In the genomic region with DNA sequence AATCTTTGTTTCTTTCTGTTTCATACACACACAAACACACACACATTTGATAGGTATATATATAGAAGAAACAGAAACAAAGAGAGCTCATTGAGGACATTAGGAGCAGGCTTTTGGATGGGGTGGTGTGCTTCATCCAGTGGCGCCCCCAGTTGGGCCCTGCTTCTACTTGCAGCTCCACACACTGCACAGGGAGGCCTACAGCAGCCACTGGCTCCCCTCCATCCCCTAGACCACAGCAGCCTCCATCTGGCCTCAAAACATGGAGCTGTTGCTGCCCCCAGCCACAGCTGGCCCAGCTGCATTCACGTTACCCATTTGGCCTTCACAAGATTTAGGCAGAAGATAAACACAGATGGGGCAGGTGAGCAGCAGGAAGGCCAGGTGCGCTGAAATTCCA, we compare ENCODE assay signal across 14 cellular contexts. TPM values are rescaled to one million over a fixed set of nuclear protein-coding genes. Genes with fewer than 3 reads are reported as not detected.
A peak's percentile ranks its signal among the peaks of the same experiment; 100 is the strongest.
DNase-seq lines count a peak whose midpoint lies in the region; ATAC-seq and TF ChIP-seq lines count a peak whose summit lies in the region.
"Had no signal": no experiment of that assay in that cellular context is flagged by ENCODE, and none has a peak within 500 bp of the region (broad histone marks: within the 10 kb centered on the region; RNA-seq: fewer than 3 reads in every experiment).

No MANE protein-coding gene starts in this region.

- 89 to 98% methylated on average over 3 of the region's 3 CpGs for WGBS in GM23248 (ENCODE audit: low coverage in 1 of 2, low lambda C conversion rate in 2 of 2, missing lambda C conversion rate in 2 of 2), 2 experiments

- H3K4me1 ChIP-seq in GM23248 (ENCODE audit: insufficient read depth): no peaks in the 10 kb centered on the region
- H3K4me1 ChIP-seq: heart right ventricle, transverse colon had no signal

- H3K4me2 ChIP-seq in GM23248 (ENCODE audit: unreplicated experiment): no peak overlapping the region

- no peaks in the 10 kb centered on the region for H3K9me2 ChIP-seq in GM23248 (ENCODE audit: insufficient read depth)

- peak; percentile 69 for ATAC-seq in SK-N-SH treated with all-trans-retinoic acid at 6 μM for 48 hours
- ATAC-seq in HG03521 (IDR thresholded peaks at IDR 0.05; ENCODE audit: unreplicated experiment): no peak
- no peak for ATAC-seq in GM21825 (IDR thresholded peaks at IDR 0.05; ENCODE audit: unreplicated experiment)
- ATAC-seq: heart right ventricle, Right ventricle myocardium inferior had no signal

- H3K36me3 ChIP-seq in GM23248 (ENCODE audit: low read depth): no peaks in the 10 kb centered on the region
- H3K36me3 ChIP-seq: heart right ventricle, transverse colon had no signal

- H3K4me3 ChIP-seq in GM23248: no peak overlapping the region
- H3K4me3 ChIP-seq: heart right ventricle, transverse colon had no signal

- H3K9me3 ChIP-seq in GM23248 (ENCODE audit: low read depth): no peaks in the 10 kb centered on the region
- H3K9me3 ChIP-seq: heart right ventricle, transverse colon had no signal

- no peaks in the 10 kb centered on the region for H3K79me2 ChIP-seq in GM23248 (ENCODE audit: insufficient read depth)

- no peaks in the 10 kb centered on the region for H3K27me3 ChIP-seq in GM23248 (replicated peaks; ENCODE audit: insufficient read depth)
- H3K27me3 ChIP-seq: heart right ventricle, transverse colon had no signal

- DNase-seq in NCI-H510A (lab: John Stamatoyannopoulos, UW) (peak; percentile 10), NCI-H510A treated with DMSO at 0.1 percent for 48 hours (lab: John Stamatoyannopoulos, UW) (no peak), GM23248 (peak; percentile 14), islet precursor cell (peak; percentile 63), cortex of kidney (lab: John Stamatoyannopoulos, UW) (no peak)
- DNase-seq: activated gamma-delta T cell treated with Interleukin-2 at 50 U/mL for 16 hours, dermis blood vessel endothelial cell, heart right ventricle, NCI-H2081, transverse colon had no signal

- no peak overlapping the region for H3K9ac ChIP-seq in GM23248

- H3F3A ChIP-seq in GM23248 (ENCODE audit: insufficient read depth): no peaks in the 10 kb centered on the region

- no peaks in the 10 kb centered on the region for H4K20me1 ChIP-seq in GM23248 (ENCODE audit: insufficient read depth)

- in situ Hi-C loops in GM23248 (cut with MboI): no loop called here

- H2AFZ ChIP-seq in GM23248: no peak overlapping the region

- H3K27ac ChIP-seq in GM23248: no peak overlapping the region
- H3K27ac ChIP-seq: heart right ventricle, transverse colon had no signal

TF ChIP-seq in SK-N-SH treated with all-trans-retinoic acid at 6 μM for 48 hours, 23 proteins besides CTCF, POLR2A, EP300 and RAD21:
- TF ChIP-seq GLIS3 (CRISPR knock-in tag; IDR thresholded peaks at IDR 0.05) (no peak), PATZ1 (CRISPR knock-in tag; IDR thresholded peaks at IDR 0.05; ENCODE audit: borderline replicate concordance) (no peak), RARB (CRISPR knock-in tag; IDR thresholded peaks at IDR 0.05) (no peak), BACH2 (CRISPR knock-in tag; IDR thresholded peaks at IDR 0.05; ENCODE audit: borderline replicate concordance) (no peak), CREB5 (CRISPR knock-in tag; IDR thresholded peaks at IDR 0.05; ENCODE audit: low read depth) (no peak), ZC3H10 (CRISPR knock-in tag; IDR thresholded peaks at IDR 0.05) (no peak), ZNF565 (CRISPR knock-in tag; conservative IDR thresholded peaks at IDR 0.05; ENCODE audit: low read depth) (no peak), TCF4 (CRISPR knock-in tag; IDR thresholded peaks at IDR 0.05; ENCODE audit: borderline replicate concordance) (no peak)
- TF ChIP-seq, protein P1, sequence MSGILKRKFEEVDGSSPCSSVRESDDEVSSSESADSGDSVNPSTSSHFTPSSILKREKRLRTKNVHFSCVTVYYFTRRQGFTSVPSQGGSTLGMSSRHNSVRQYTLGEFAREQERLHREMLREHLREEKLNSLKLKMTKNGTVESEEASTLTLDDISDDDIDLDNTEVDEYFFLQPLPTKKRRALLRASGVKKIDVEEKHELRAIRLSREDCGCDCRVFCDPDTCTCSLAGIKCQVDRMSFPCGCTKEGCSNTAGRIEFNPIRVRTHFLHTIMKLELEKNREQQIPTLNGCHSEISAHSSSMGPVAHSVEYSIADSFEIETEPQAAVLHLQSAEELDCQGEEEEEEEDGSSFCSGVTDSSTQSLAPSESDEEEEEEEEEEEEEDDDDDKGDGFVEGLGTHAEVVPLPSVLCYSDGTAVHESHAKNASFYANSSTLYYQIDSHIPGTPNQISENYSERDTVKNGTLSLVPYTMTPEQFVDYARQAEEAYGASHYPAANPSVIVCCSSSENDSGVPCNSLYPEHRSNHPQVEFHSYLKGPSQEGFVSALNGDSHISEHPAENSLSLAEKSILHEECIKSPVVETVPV (CRISPR knock-in tag; IDR thresholded peaks at IDR 0.05): no peak

RNA-seq across cellular contexts. Expression of gene NF1, which starts 33.1 kb away (rescaled TPM):
- 24.4 and 46.0 TPM in 2 replicates for total RNA-seq in GM23248 (2014; rRNA removed; shearing (Covaris generic))
- 4.1 and 6.1 TPM in 2 replicates for polyA plus RNA-seq in GM23248 (2016; fragmentation: Nextera tagmentation; extraction: Ambion mirVana)

Comparison
In these comparisons a context has a peak if more than half of its experiments do, and no peak if none do; other contexts are left out.
1. DNase-seq: peak in NCI-H510A (single experiment), GM23248 (single experiment) and islet precursor cell (single experiment); none in NCI-H510A treated with DMSO at 0.1 percent for 48 hours (single experiment) and cortex of kidney (single experiment).